In the genomic region with DNA sequence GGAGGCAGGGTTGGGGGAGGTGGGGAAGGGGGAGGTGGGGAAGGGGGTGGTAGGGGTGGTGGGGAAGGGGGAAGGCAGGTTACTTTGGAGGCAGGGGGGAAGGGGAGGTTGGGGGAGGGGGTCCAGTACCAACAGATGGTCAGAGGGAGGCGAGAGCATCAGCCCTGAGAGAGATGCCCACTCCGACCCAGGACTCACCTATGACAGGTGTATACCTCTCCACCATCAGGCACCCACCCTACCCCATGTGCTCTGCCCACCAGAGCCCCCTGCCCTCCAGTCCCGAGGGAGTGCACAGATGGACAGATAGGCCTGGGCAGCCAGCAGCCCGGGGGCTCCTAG, we compare ENCODE assay signal across 27 cellular contexts.
"Had no signal": no experiment of that assay in that cellular context is flagged by ENCODE, and none has a peak within 500 bp of the region (broad histone marks: within the 10 kb centered on the region; RNA-seq: fewer than 3 reads in every experiment).

No MANE protein-coding gene starts in this region.

- H3K9me3 ChIP-seq: ascending aorta, breast epithelium, colonic mucosa, esophagus squamous epithelium, gastroesophageal sphincter had no signal

- H3K4me3 ChIP-seq: ascending aorta, breast epithelium, cardiac muscle cell, colonic mucosa, esophagus squamous epithelium, gastroesophageal sphincter had no signal

- ATAC-seq: activated CD4-positive, alpha-beta T cell treated with anti-CD3 and anti-CD28 coated beads for 36 hours; activated CD8-positive, alpha-beta memory T cell treated with anti-CD3 and anti-CD28 coated beads, Interleukin-2, amount 10 ng/mL, durations not matched to agents 7 days and 5 days; activated CD8-positive, alpha-beta T cell treated with anti-CD3 and anti-CD28 coated beads, Interleukin-2, amount 10 ng/mL, durations not matched to agents 7 days and 5 days; activated naive CD4-positive, alpha-beta T cell treated with anti-CD3 and anti-CD28 coated beads, Interleukin-2, amount 50 U/mL, for 72 hours; activated T-cell treated with anti-CD3 and anti-CD28 coated beads, Interleukin-2, amount 50 U/mL, for 72 hours; activated T-helper 17 cell treated with anti-CD3 and anti-CD28 coated beads, Interleukin-2, amount 50 U/mL, for 72 hours; gastroesophageal sphincter had no signal

- DNase-seq: activated CD4-positive, alpha-beta memory T cell treated with anti-CD3 and anti-CD28 coated beads for 36 hours; activated CD4-positive, alpha-beta T cell treated with anti-CD3 and anti-CD28 coated beads, Interleukin-2, amount 10 ng/mL, durations not matched to agents 24 days and 14 days; activated CD4-positive, CD25-positive, alpha-beta regulatory T cell; activated CD4-positive, CD25-positive, alpha-beta regulatory T cell treated with anti-CD3 and anti-CD28 coated beads, Interleukin-2, amount 50 U/mL, for 72 hours; activated CD8-positive, alpha-beta memory T cell treated with anti-CD3 and anti-CD28 coated beads, Interleukin-2, amount 10 ng/mL, durations not matched to agents 7 days and 5 days; activated CD8-positive, alpha-beta memory T cell treated with anti-CD3 and anti-CD28 coated beads, Interleukin-2, amount 50 U/mL, for 4 hours; activated CD8-positive, alpha-beta T cell treated with anti-CD3 and anti-CD28 coated beads, Interleukin-2, amount 10 ng/mL, durations not matched to agents 7 days and 5 days; activated effector memory CD4-positive, alpha-beta T cell treated with Interleukin-2 at 50 U/mL for 16 hours; activated gamma-delta T cell treated with Interleukin-2 at 50 U/mL for 16 hours; activated naive CD4-positive, alpha-beta T cell treated with Interleukin-2 at 50 U/mL for 16 hours; activated T-cell treated with anti-CD3 and anti-CD28 coated beads, Interleukin-2, amount 50 U/mL, for 1 hour; activated T-cell treated with anti-CD3 and anti-CD28 coated beads, Interleukin-2, amount 50 U/mL, for 72 hours; central memory CD4-positive, alpha-beta T cell; cerebellar nuclear complex; colonic mucosa; effector CD8-positive, alpha-beta T cell; esophagus squamous epithelium; foreskin melanocyte; T-helper 2 cell had no signal

- H3K27ac ChIP-seq: ascending aorta, breast epithelium, cardiac muscle cell, colonic mucosa, epithelial cell of prostate, esophagus squamous epithelium, gastroesophageal sphincter had no signal

- H3K27me3 ChIP-seq: ascending aorta, breast epithelium, cardiac muscle cell, colonic mucosa, esophagus squamous epithelium, gastroesophageal sphincter had no signal

- H3K36me3 ChIP-seq: breast epithelium, cardiac muscle cell, colonic mucosa had no signal

- H3K4me1 ChIP-seq: ascending aorta, breast epithelium, colonic mucosa, gastroesophageal sphincter had no signal
